ENCODE assay signal across 22 cellular contexts in genomic region chr7:22251284-22251683, GRCh38.
DNase-seq lines count a peak whose midpoint lies in the region; ATAC-seq, FAIRE-seq and TF ChIP-seq lines count a peak whose summit lies in the region.
"Had no signal": no experiment of that assay in that cellular context is flagged by ENCODE, and none has a peak within 500 bp of the region (broad histone marks: within the 10 kb centered on the region; RNA-seq: fewer than 3 reads in every experiment).

No MANE protein-coding gene starts in this region.

- BruUV-seq in A673 (replicated peaks; lab: Mats Ljungman, UMichigan) = no TSS peak

- peaks cover 4% of the 10 kb centered on the region for H3K9me3 ChIP-seq in A673 (ENCODE audit: low read depth, low read length, poor library complexity, severe bottlenecking)
- H3K9me3 ChIP-seq: HAP-1 had no signal

- ATAC-seq in GM21529 (IDR thresholded peaks at IDR 0.05; ENCODE audit: unreplicated experiment) = no peak
- ATAC-seq: activated CD4-positive, CD25-positive, alpha-beta regulatory T cell treated with anti-CD3 and anti-CD28 coated beads, Interleukin-2, amount 50 U/mL, for 24 hours; left ventricle myocardium superior; Right ventricle myocardium inferior had no signal

- peak overlapping the region; percentile 85 for H3K27ac ChIP-seq in angular gyrus (ENCODE audit: low read depth, low read length)
- H3K27ac ChIP-seq in A673 (ENCODE audit: low read depth, low read length, poor library complexity, severe bottlenecking) = no peak overlapping the region

- TF ChIP-seq POLR2A in H54 (IDR thresholded peaks at IDR 0.05; ENCODE audit: low read depth, low read length) = no peak

- H3K4me1 ChIP-seq in A673 (ENCODE audit: insufficient read depth, low read length, poor library complexity, severe bottlenecking) = peaks cover 23% of the 10 kb centered on the region

- no peaks in the 10 kb centered on the region for H3K27me3 ChIP-seq in A673 (replicated peaks; ENCODE audit: insufficient read depth, low read depth, low read length, poor library complexity)

- POLR2A ChIA-PET in A673 (lab: Charles Lee; ENCODE audit: low non-redundant PET) = no interaction called here

- FAIRE-seq in H54 (lab: Jason Lieb, UNC) = no peak
- FAIRE-seq: astrocyte, endometrium, HTR-8/SVneo had no signal

- intact Hi-C loops in A673 (cut with micrococcal nuclease; ENCODE audit: unreplicated experiment) = no loop called here

- TF ChIP-seq CTCF in A673 (conservative IDR thresholded peaks at IDR 0.05; ENCODE audit: low read depth, low read length) = no peak

- no peaks in the 10 kb centered on the region for H3K36me3 ChIP-seq in A673 (ENCODE audit: insufficient read depth, low read length, poor library complexity, severe bottlenecking)
- H3K36me3 ChIP-seq: HAP-1 had no signal

- peak; percentile 37 for DNase-seq in COR-L47 (lab: John Stamatoyannopoulos, UW)
- peak; percentile 90 for DNase-seq in NCI-H1105 treated with DMSO at 0.1 percent for 48 hours (lab: John Stamatoyannopoulos, UW)
- peak; percentile 71 for DNase-seq in medulla oblongata (ENCODE audit: extremely low spot score)
- DNase-seq in HuH-7 (ENCODE audit: low spot score) = no peak
- no peak for DNase-seq in H54 (ENCODE audit: insufficient read length, low spot score)
- DNase-seq in A673 (ENCODE audit: low spot score) = no peak
- DNase-seq: activated CD8-positive, alpha-beta memory T cell treated with anti-CD3 and anti-CD28 coated beads for 24 hours; activated naive CD4-positive, alpha-beta T cell treated with anti-CD3 and anti-CD28 coated beads, Interleukin-2, amount 50 U/mL, for 16 hours; activated T-cell treated with anti-CD3 and anti-CD28 coated beads, Interleukin-2, amount 50 U/mL, for 48 hours; CD4-positive, alpha-beta memory T cell; left ventricle myocardium superior; NCI-H1048; stimulated activated CD4-positive, alpha-beta T cell treated with anti-CD3 and anti-CD28 coated beads, Interleukin-4, amount 100 ng/mL, for 1 hour; T1000 had no signal

- CTCF ChIA-PET in A673 (lab: Charles Lee) = interaction anchor here (0.5 kb wide), 1 partner anchor 81 kb away, joined by 4 read pairs; no protein-coding TSS in a partner anchor

- H3K4me3 ChIP-seq in A673 (ENCODE audit: low read depth, low read length, poor library complexity, severe bottlenecking) = no peak overlapping the region
- H3K4me3 ChIP-seq: HAP-1 had no signal

Comparison
In these comparisons a context has a peak if more than half of its experiments do, and no peak if none do; other contexts are left out.
1. DNase-seq: peak in COR-L47 (single experiment), NCI-H1105 treated with DMSO at 0.1 percent for 48 hours (single experiment) and medulla oblongata (single experiment); none in HuH-7 (single experiment), H54 (single experiment) and A673 (single experiment).